In genomic region chr9:121050128-121050988, GRCh38 we compare ENCODE assay signal across 1 cellular context.
TF ChIP-seq lines count a peak whose summit lies in the region.

Gene C5 (minus strand): TSS chr9:121050275. CDS start chr9:121050246, 29 bp downstream.

TF ChIP-seq in HepG2, 621 proteins besides CTCF, POLR2A, EP300 and RAD21 (continued from another document and continues in another):
- TF ChIP-seq HNF1A (IDR thresholded peaks at IDR 0.05; ENCODE audit: low read depth) (peak; percentile 96), HNF1A (CRISPR knock-in tag; IDR thresholded peaks at IDR 0.05; ENCODE audit: borderline replicate concordance) (peak; percentile 97; the same call in 1 of the 2 replicates), RERE (CRISPR knock-in tag; IDR thresholded peaks at IDR 0.05; ENCODE audit: low read depth) (peak; percentile 52; the same call in 1 of the 2 replicates), E2F2 (CRISPR knock-in tag; IDR thresholded peaks at IDR 0.05; ENCODE audit: borderline replicate concordance) (no peak), KLF6 (CRISPR knock-in tag; IDR thresholded peaks at IDR 0.05) (no peak), ARID2 (CRISPR knock-in tag; IDR thresholded peaks at IDR 0.05; ENCODE audit: borderline replicate concordance) (no peak), PRDM15 (CRISPR knock-in tag; IDR thresholded peaks at IDR 0.05) (0 out of 2 replicates have a peak, but pooled peaks have one; percentile 37), HNRNPUL1 (IDR thresholded peaks at IDR 0.05; ENCODE audit: low read depth, low read length) (peak; percentile 81; the same call in 1 of the 2 replicates), SALL1 (CRISPR knock-in tag; IDR thresholded peaks at IDR 0.05) (0 out of 2 replicates have a peak, but pooled peaks have one; percentile 31), RNF219 (CRISPR knock-in tag; IDR thresholded peaks at IDR 0.05) (0 out of 2 replicates have a peak, but pooled peaks have one; percentile 67), KMT2B (CRISPR knock-in tag; IDR thresholded peaks at IDR 0.05) (no peak), ATF3 (CRISPR knock-in tag; IDR thresholded peaks at IDR 0.05) (peak; percentile 88), TARDBP (CRISPR knock-in tag; IDR thresholded peaks at IDR 0.05) (no peak), TCF7 (IDR thresholded peaks at IDR 0.05; ENCODE audit: low read depth) (peak; percentile 43), ZBTB26 (CRISPR knock-in tag; IDR thresholded peaks at IDR 0.05; ENCODE audit: borderline replicate concordance) (0 out of 2 replicates have a peak, but pooled peaks have one; percentile 31), KDM6A (CRISPR knock-in tag; IDR thresholded peaks at IDR 0.05; ENCODE audit: low read depth) (peak; percentile 58; the same call in 1 of the 2 replicates), SP5 (CRISPR knock-in tag; IDR thresholded peaks at IDR 0.05; ENCODE audit: borderline replicate concordance, low read depth) (no peak), TCF7L2 (IDR thresholded peaks at IDR 0.05; ENCODE audit: low read depth, low read length) (no peak), ZNF878 (CRISPR knock-in tag; IDR thresholded peaks at IDR 0.05) (peak; percentile 52; the same call in 1 of the 2 replicates), ZNF800 (CRISPR knock-in tag; IDR thresholded peaks at IDR 0.05) (0 out of 2 replicates have a peak, but pooled peaks have one; percentile 35), ZFP41 (CRISPR knock-in tag; IDR thresholded peaks at IDR 0.05; ENCODE audit: borderline replicate concordance) (no peak), SMAD3 (CRISPR knock-in tag; IDR thresholded peaks at IDR 0.05) (peak; percentile 60), TCF12 (IDR thresholded peaks at IDR 0.05) (no peak), TCF12 (CRISPR knock-in tag; IDR thresholded peaks at IDR 0.05) (no peak), BCLAF1 (IDR thresholded peaks at IDR 0.05) (no peak), ZFP36L2 (CRISPR knock-in tag; IDR thresholded peaks at IDR 0.05) (no peak), KLF16 (CRISPR knock-in tag; IDR thresholded peaks at IDR 0.05) (peak in 1 of 2 experiments; percentile 67; a peak in 2 of 4 replicates)
